In the genomic region with DNA sequence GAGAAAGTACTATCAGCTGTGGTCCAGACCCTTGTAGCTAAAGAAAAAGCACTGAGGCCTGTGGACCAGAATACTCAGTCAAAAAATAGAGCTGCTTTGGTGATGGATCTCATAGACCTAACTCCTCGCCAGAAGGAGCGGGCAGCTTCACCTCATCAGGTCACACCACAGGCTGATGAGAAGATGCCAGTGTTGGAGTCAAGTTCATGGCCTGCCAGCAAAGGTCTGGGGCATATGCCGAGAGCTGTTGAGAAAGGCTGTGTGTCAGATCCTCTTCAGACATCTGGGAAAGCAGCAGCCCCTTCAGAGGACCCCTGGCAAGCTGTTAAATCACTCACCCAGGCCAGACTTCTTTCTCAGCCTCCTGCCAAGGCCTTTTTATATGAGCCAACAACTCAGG, we compare ENCODE assay signal across 27 cellular contexts. TPM values are rescaled to one million over a fixed set of nuclear protein-coding genes. Genes with fewer than 3 reads are reported as not detected.
A peak's percentile ranks its signal among the peaks of the same experiment; 100 is the strongest.
DNase-seq lines count a peak whose midpoint lies in the region; ATAC-seq, FAIRE-seq and TF ChIP-seq lines count a peak whose summit lies in the region.
"Had no signal": no experiment of that assay in that cellular context is flagged by ENCODE, and none has a peak within 500 bp of the region (broad histone marks: within the 10 kb centered on the region; RNA-seq: fewer than 3 reads in every experiment).

No MANE protein-coding gene starts in this region.

- no peak overlapping the region for H3K27ac Mint-ChIP-seq in type B pancreatic cell
- H3K27ac Mint-ChIP-seq: activated T-helper 2 cell treated with anti-CD3 and anti-CD28 coated beads, Interferon-gamma antibody, Interleukin-2, Interleukin-4, amounts not matched to agents 10 μg/mL and 5 μg/mL and 100 μg/mL, durations not matched to agents 14 hours and 24 hours and 36 hours had no signal

- TF ChIP-seq CTCF in heart left ventricle (IDR thresholded peaks at IDR 0.05) (no peak), right atrium auricular region (IDR thresholded peaks at IDR 0.05) (no peak), endothelial cell of umbilical vein (IDR thresholded peaks at IDR 0.05; ENCODE audit: extremely low read depth in 1 of 2, insufficient read depth in 1 of 2, low read depth in 1 of 2, low read length in 2 of 2) (no peak), type B pancreatic cell (conservative IDR thresholded peaks at IDR 0.05) (no peak)

- ATAC-seq in heart left ventricle, result peak in 3 of 4 donors; percentile 27 to 74 (median 60)
- ATAC-seq: activated CD4-positive, CD25-positive, alpha-beta regulatory T cell treated with anti-CD3 and anti-CD28 coated beads, Interleukin-2, amount 50 U/mL, for 24 hours; body of pancreas; left lung; naive thymus-derived CD8-positive, alpha-beta T cell had no signal

- H3K79me2 ChIP-seq in endothelial cell of umbilical vein (ENCODE audit: control insufficient read depth, insufficient read depth, low read length), result no peaks in the 10 kb centered on the region

- no peaks in the 10 kb centered on the region for H3K9me1 ChIP-seq in endothelial cell of umbilical vein (replicated peaks; ENCODE audit: control insufficient read depth, extremely low read depth, insufficient read depth, low read length)

- no peaks in the 10 kb centered on the region for H3K9me3 Mint-ChIP-seq in type B pancreatic cell
- H3K9me3 Mint-ChIP-seq: activated T-helper 2 cell treated with anti-CD3 and anti-CD28 coated beads, Interferon-gamma antibody, Interleukin-2, Interleukin-4, amounts not matched to agents 10 μg/mL and 5 μg/mL and 100 μg/mL, durations not matched to agents 14 hours and 24 hours and 36 hours; IgD-negative memory B cell; naive thymus-derived CD8-positive, alpha-beta T cell had no signal

- no peaks in the 10 kb centered on the region for H4K20me1 ChIP-seq in endothelial cell of umbilical vein (replicated peaks; ENCODE audit: control insufficient read depth, extremely low read depth, insufficient read depth, low read length)

- POLR2A ChIA-PET in endothelial cell of umbilical vein (lab: Charles Lee), result interaction anchor here (0.6 kb wide), 1 partner anchor 15 kb away, joined by 3 read pairs; no protein-coding TSS in a partner anchor

- no peak for FAIRE-seq in endothelial cell of umbilical vein (lab: Jason Lieb, UNC)
- FAIRE-seq in GM12892 (lab: Jason Lieb, UNC), result no peak
- no peak for FAIRE-seq in urothelium cell line (lab: Jason Lieb, UNC)

- H3K9ac ChIP-seq in endothelial cell of umbilical vein (replicated peaks; ENCODE audit: extremely low read depth, insufficient read depth, low read length), result no peak overlapping the region
- H3K9ac ChIP-seq: parathyroid adenoma, SK-N-SH had no signal

- peaks cover 22% of the 10 kb centered on the region for H3K36me3 Mint-ChIP-seq in type B pancreatic cell

- H3K4me3 Mint-ChIP-seq in type B pancreatic cell, result no peak overlapping the region

- H3K27ac ChIP-seq in heart left ventricle, result peak overlapping the region in 1 of 12 donors; percentile 71
- no peak overlapping the region for H3K27ac ChIP-seq in right atrium auricular region
- H3K27ac ChIP-seq in endothelial cell of umbilical vein (ENCODE audit: insufficient read depth, low read depth, low read length), result no peak overlapping the region
- H3K27ac ChIP-seq: 22Rv1, body of pancreas, parathyroid adenoma, sigmoid colon, tibial nerve had no signal

- peaks cover 0 to 35% (median 17%) of the 10 kb centered on the region in 12 donors for H3K4me1 ChIP-seq in heart left ventricle
- peaks cover 0 to 17% of the 10 kb centered on the region in 2 donors for H3K4me1 ChIP-seq in right atrium auricular region
- peaks cover 13% of the 10 kb centered on the region for H3K4me1 ChIP-seq in endothelial cell of umbilical vein (ENCODE audit: control insufficient read depth, extremely low read depth, insufficient read depth, low read length)
- H3K4me1 ChIP-seq: parathyroid adenoma had no signal

- 42 to 79% (median 58%) methylated on average over 3 of the region's 3 CpGs for WGBS in heart left ventricle, 4 donors

- BruUV-seq in endothelial cell of umbilical vein (replicated peaks; lab: Mats Ljungman, UMichigan), result TSS peak; percentile 4

- intact Hi-C loops in heart left ventricle (cut with DNase I) (loop anchor here in 3 of 10 donors (5.0 to 10.0 kb wide), 2 partner anchors 180 to 182 kb away; no protein-coding TSS in a partner anchor), endothelial cell of umbilical vein (cut with micrococcal nuclease) (no loop called here)

- dilution Hi-C loops in endothelial cell of umbilical vein (cut with MboI; ENCODE audit: extremely low pct_ligation_motif_present, low sequenced_read_pairs), result no loop called here

- H3K9me3 ChIP-seq in heart left ventricle (no peaks in the 10 kb centered on the region), right atrium auricular region (no peaks in the 10 kb centered on the region), endothelial cell of umbilical vein (replicated peaks; ENCODE audit: control insufficient read depth, insufficient read depth, low read length) (no peaks in the 10 kb centered on the region)
- H3K9me3 ChIP-seq: body of pancreas, left lung, sigmoid colon, SK-N-SH, tibial nerve had no signal

- H3K4me3 ChIP-seq in heart left ventricle, result no peak overlapping the region
- H3K4me3 ChIP-seq in right atrium auricular region, result no peak overlapping the region
- H3K4me3 ChIP-seq in endothelial cell of umbilical vein (replicated peaks in 1 of 3; ENCODE audit: insufficient read depth in 1 of 3, low read depth in 1 of 3, low read length in 3 of 3), result no peak overlapping the region
- H3K4me3 ChIP-seq: body of pancreas, left lung, sigmoid colon, tibial nerve had no signal

- H3K36me3 ChIP-seq in heart left ventricle (peaks cover 0 to 89% (median 66%) of the 10 kb centered on the region in 9 donors), right atrium auricular region (peaks cover 64% of the 10 kb centered on the region), endothelial cell of umbilical vein (ENCODE audit: control insufficient read depth in 2 of 2, extremely low read depth in 1 of 2, insufficient read depth in 2 of 2, low read length in 2 of 2) (peaks cover 7 to 34% of the 10 kb centered on the region in 2 experiments)

- no peaks in the 10 kb centered on the region for H3K27me3 ChIP-seq in heart left ventricle
- no peaks in the 10 kb centered on the region for H3K27me3 ChIP-seq in right atrium auricular region
- no peaks in the 10 kb centered on the region for H3K27me3 ChIP-seq in endothelial cell of umbilical vein (ENCODE audit: control insufficient read depth in 2 of 2, insufficient read depth in 2 of 2, low read length in 2 of 2)
- H3K27me3 ChIP-seq: body of pancreas, left lung, sigmoid colon, tibial nerve had no signal

- peaks cover 25% of the 10 kb centered on the region for H3K4me1 Mint-ChIP-seq in type B pancreatic cell (ENCODE audit: unreplicated experiment)

- no peaks in the 10 kb centered on the region for H3K27me3 Mint-ChIP-seq in type B pancreatic cell
- H3K27me3 Mint-ChIP-seq: IgD-negative memory B cell; naive thymus-derived CD8-positive, alpha-beta T cell had no signal

- H2AFZ ChIP-seq in endothelial cell of umbilical vein (ENCODE audit: low read depth, low read length), result no peak overlapping the region
- H2AFZ ChIP-seq: parathyroid adenoma had no signal

- H3K4me2 ChIP-seq in endothelial cell of umbilical vein (ENCODE audit: insufficient read depth, low read length), result no peak overlapping the region
- H3K4me2 ChIP-seq: SK-N-SH had no signal

- TF ChIP-seq POLR2A in heart left ventricle (IDR thresholded peaks at IDR 0.05), result no peak
- TF ChIP-seq POLR2A in endothelial cell of umbilical vein (IDR thresholded peaks at IDR 0.05; ENCODE audit: low read depth, low read length), result no peak
- no peak for TF ChIP-seq POLR2A in GM12892 (IDR thresholded peaks at IDR 0.05; ENCODE audit: low read depth, low read length)

- CTCF ChIA-PET in endothelial cell of umbilical vein (lab: Charles Lee), result no interaction called here

- DNase-seq in DMS 273 (lab: John Stamatoyannopoulos, UW; ENCODE audit: unreplicated experiment) (peak; percentile 61), DMS 273 treated with DMSO at 0.1 percent for 48 hours (lab: John Stamatoyannopoulos, UW) (no peak), heart left ventricle (peak in 2 of 5 donors; percentile 45 to 62), right atrium auricular region (ENCODE audit: low spot score) (no peak), endothelial cell of umbilical vein (ENCODE audit: low read depth, low spot score) (no peak), type B pancreatic cell (ENCODE audit: extremely low spot score, unreplicated experiment) (peak; percentile 49), GM12892 (ENCODE audit: insufficient read length) (no peak), urothelium cell line (ENCODE audit: low spot score) (no peak)
- DNase-seq: body of pancreas; foreskin fibroblast; GDM1; naive thymus-derived CD8-positive, alpha-beta T cell; NCI-H1092 treated with DMSO at 0.1 percent for 48 hours; NCI-H187 treated with DMSO at 0.1 percent for 48 hours; NCI-H2227 treated with DMSO at 0.1 percent for 48 hours; NCI-H774; RPMI8226; sigmoid colon; SK-N-SH; T-helper 9 cell had no signal

RNA-seq across cellular contexts. Expression of a gene that starts 8.9 kb away (rescaled TPM):
- 10 to 100 TPM; 11.6 to 27.5 (median 18.9) TPM for total RNA-seq in heart left ventricle
- polyA plus RNA-seq in heart left ventricle, result 10 to 100 TPM; 23.8 to 28.3 TPM
- 10 to 100 TPM; 14.8 to 14.9 TPM for total RNA-seq in right atrium auricular region
- total RNA-seq in endothelial cell of umbilical vein, result 20.6 and 20.7 TPM in 2 replicates
- polyA plus RNA-seq in endothelial cell of umbilical vein, result 43.6 and 44.0 TPM in 2 replicates
- polyA plus RNA-seq in endothelial cell of umbilical vein (2011; cell fraction: cytosol; rRNA removed), result 32.0 and 40.5 TPM in 2 replicates
- 103 and 115 TPM in 2 replicates for polyA plus RNA-seq in endothelial cell of umbilical vein (2011; cell fraction: nucleus; rRNA removed)
- 14.9 and 21.9 TPM in 2 replicates for polyA plus RNA-seq in endothelial cell of umbilical vein (2012)
- 12.3 and 12.4 TPM in 2 replicates for polyA minus RNA-seq in endothelial cell of umbilical vein
- polyA minus RNA-seq in endothelial cell of umbilical vein (2011; cell fraction: cytosol; rRNA and poly(A)+ RNA removed), result 6.3 TPM
- polyA minus RNA-seq in endothelial cell of umbilical vein (2011; cell fraction: nucleus; rRNA and poly(A)+ RNA removed), result 7.5 and 10.4 TPM in 2 replicates
- total RNA-seq in type B pancreatic cell (ENCODE audit: low replicate concordance), result 42.6 and 46.2 TPM in 2 replicates
- polyA plus RNA-seq in GM12892 (2012; ENCODE audit: missing spikeins), result 29.7 TPM

RNA-seq across cellular contexts. Expression of a gene that starts 9.0 kb away (rescaled TPM):
- total RNA-seq in heart left ventricle (10 to 100 TPM; 30.3 to 80.6 (median 42.4) TPM), right atrium auricular region (10 to 100 TPM; 26.7 to 44.3 TPM), endothelial cell of umbilical vein (201 and 203 TPM in 2 replicates), type B pancreatic cell (ENCODE audit: low replicate concordance) (126 and 163 TPM in 2 replicates)
- polyA plus RNA-seq in heart left ventricle (100 to 1,000 TPM in 1 of 2 donors, 10 to 100 TPM in 1; 33.8 to 160 TPM), endothelial cell of umbilical vein (293 and 356 TPM in 2 replicates)
- polyA plus RNA-seq in endothelial cell of umbilical vein (2011; cell fraction: cytosol; rRNA removed), result 308 and 363 TPM in 2 replicates
- 110 and 116 TPM in 2 replicates for polyA plus RNA-seq in endothelial cell of umbilical vein (2011; cell fraction: nucleus; rRNA removed)
- polyA plus RNA-seq in endothelial cell of umbilical vein (2012), result 140 and 160 TPM in 2 replicates
- polyA minus RNA-seq in endothelial cell of umbilical vein, result 116 and 133 TPM in 2 replicates
- 138 TPM for polyA minus RNA-seq in endothelial cell of umbilical vein (2011; cell fraction: cytosol; rRNA and poly(A)+ RNA removed)
- 22.7 TPM in 2 replicates for polyA minus RNA-seq in endothelial cell of umbilical vein (2011; cell fraction: nucleus; rRNA and poly(A)+ RNA removed)
- polyA plus RNA-seq in GM12892 (2012; ENCODE audit: missing spikeins), result 189 TPM

RNA-seq across cellular contexts. Expression of a gene that starts 17.1 kb away (rescaled TPM):
- 1 to 10 TPM in 8 of 9 donors, under 1 TPM in 1; 0.52 to 9.1 (median 3.1) TPM for total RNA-seq in heart left ventricle
- polyA plus RNA-seq in heart left ventricle, result 1 to 10 TPM; 1.3 to 2.5 TPM
- total RNA-seq in right atrium auricular region, result 1 to 10 TPM; 1.6 to 1.8 TPM
- 30.5 and 44.2 TPM in 2 replicates for total RNA-seq in endothelial cell of umbilical vein
- polyA plus RNA-seq in endothelial cell of umbilical vein, result 38.4 and 49.9 TPM in 2 replicates
- polyA plus RNA-seq in endothelial cell of umbilical vein (2011; cell fraction: cytosol; rRNA removed), result 13.9 and 28.1 TPM in 2 replicates
- 37.6 and 47.7 TPM in 2 replicates for polyA plus RNA-seq in endothelial cell of umbilical vein (2011; cell fraction: nucleus; rRNA removed)
- polyA plus RNA-seq in endothelial cell of umbilical vein (2012), result 5.6 and 6.2 TPM in 2 replicates
- 7.9 and 9.5 TPM in 2 replicates for polyA minus RNA-seq in endothelial cell of umbilical vein
- 17.3 TPM for polyA minus RNA-seq in endothelial cell of umbilical vein (2011; cell fraction: cytosol; rRNA and poly(A)+ RNA removed)
- 10.5 and 18.2 TPM in 2 replicates for polyA minus RNA-seq in endothelial cell of umbilical vein (2011; cell fraction: nucleus; rRNA and poly(A)+ RNA removed)
- total RNA-seq in type B pancreatic cell (ENCODE audit: low replicate concordance), result 10.2 and 29.5 TPM in 2 replicates
- polyA plus RNA-seq in GM12892 (2012; ENCODE audit: missing spikeins), result 4.8 TPM

RNA-seq across cellular contexts. Expression of a gene that starts 56.8 kb away (rescaled TPM):
- total RNA-seq in heart left ventricle (100 to 1,000 TPM in 3 of 9 donors, 10 to 100 TPM in 6; 50.2 to 155 (median 63.6) TPM), right atrium auricular region (100 to 1,000 TPM; 128 to 134 TPM), endothelial cell of umbilical vein (151 and 160 TPM in 2 replicates), type B pancreatic cell (ENCODE audit: low replicate concordance) (102 and 129 TPM in 2 replicates)
- polyA plus RNA-seq in heart left ventricle (100 to 1,000 TPM in 1 of 2 donors, 10 to 100 TPM in 1; 43.3 to 313 TPM), endothelial cell of umbilical vein (370 and 475 TPM in 2 replicates)
- 338 and 363 TPM in 2 replicates for polyA plus RNA-seq in endothelial cell of umbilical vein (2011; cell fraction: cytosol; rRNA removed)
- polyA plus RNA-seq in endothelial cell of umbilical vein (2011; cell fraction: nucleus; rRNA removed), result 205 and 244 TPM in 2 replicates
- 154 and 161 TPM in 2 replicates for polyA plus RNA-seq in endothelial cell of umbilical vein (2012)
- 316 and 343 TPM in 2 replicates for polyA minus RNA-seq in endothelial cell of umbilical vein
- polyA minus RNA-seq in endothelial cell of umbilical vein (2011; cell fraction: cytosol; rRNA and poly(A)+ RNA removed), result 192 TPM
- polyA minus RNA-seq in endothelial cell of umbilical vein (2011; cell fraction: nucleus; rRNA and poly(A)+ RNA removed), result 84.3 and 117 TPM in 2 replicates
- 44.8 TPM for polyA plus RNA-seq in GM12892 (2012; ENCODE audit: missing spikeins)

Comparison
In these comparisons a context has a peak if more than half of its experiments do, and no peak if none do; other contexts are left out.
1. DNase-seq: peak in DMS 273 (single experiment) and type B pancreatic cell (single experiment); none in DMS 273 treated with DMSO at 0.1 percent for 48 hours (single experiment), right atrium auricular region (single experiment), endothelial cell of umbilical vein (single experiment), GM12892 (single experiment) and urothelium cell line (single experiment).